Comparison of ENCODE assay signal across 9 cellular contexts in the genomic region with DNA sequence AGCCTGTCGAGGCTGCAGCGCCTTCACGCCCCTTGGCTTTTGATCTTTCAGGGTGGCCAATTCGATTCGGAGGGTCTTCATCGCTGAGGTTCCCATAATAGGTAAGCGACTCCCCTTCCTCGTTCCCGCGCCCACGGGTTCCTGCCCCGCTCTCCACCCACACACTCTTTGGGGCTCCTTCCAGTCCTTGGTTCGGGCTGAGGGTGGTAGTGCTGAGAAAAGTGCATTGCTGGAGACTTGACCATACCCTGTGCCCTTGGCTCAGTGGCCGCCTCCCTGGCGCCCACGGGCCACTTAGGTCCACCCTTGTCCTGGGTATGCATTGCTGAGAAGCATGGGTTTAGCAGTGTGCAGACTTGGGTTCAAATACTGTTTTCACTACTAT. TPM values are rescaled to one million over a fixed set of nuclear protein-coding genes. Genes with fewer than 3 reads are reported as not detected.
A peak's percentile ranks its signal among the peaks of the same experiment; 100 is the strongest.
DNase-seq lines count a peak whose midpoint lies in the region; ATAC-seq and TF ChIP-seq lines count a peak whose summit lies in the region.
"Had no signal": no experiment of that assay in that cellular context is flagged by ENCODE, and none has a peak within 500 bp of the region (broad histone marks: within the 10 kb centered on the region; RNA-seq: fewer than 3 reads in every experiment).

No MANE protein-coding gene starts in this region.

- H3K36me3 ChIP-seq in heart right ventricle: peaks cover 0 to 85% (median 61%) of the 10 kb centered on the region in 9 donors
- H3K36me3 ChIP-seq in skeletal muscle satellite cell (ENCODE audit: insufficient read depth, low read length): peaks cover 54% of the 10 kb centered on the region

- H3K9me3 ChIP-seq in heart right ventricle (no peaks in the 10 kb centered on the region), skeletal muscle satellite cell (replicated peaks; ENCODE audit: low read length) (no peaks in the 10 kb centered on the region)

- no peak for TF ChIP-seq CTCF in WI38 (IDR thresholded peaks at IDR 0.05; ENCODE audit: low read depth, low read length)
- no peak for TF ChIP-seq CTCF in heart right ventricle (IDR thresholded peaks at IDR 0.05)

- H3K9ac ChIP-seq in skeletal muscle satellite cell (ENCODE audit: low read depth, low read length): peak overlapping the region; percentile 91

- CTCF ChIA-PET in activated CD8-positive, alpha-beta memory T cell treated with anti-CD3 and anti-CD28 coated beads, Interleukin-2, amount 10 ng/mL, durations not matched to agents 7 days and 5 days (lab: Charles Lee): interaction anchor here (0.6 to 5.2 kb wide), 20 partner anchors 9 to 217 kb away, joined by 3 to 55 read pairs (median 5); partner anchors contain the start of genes ADGRG5, CCDC102A, CIAPIN1 and COQ9

- H3K4me1 ChIP-seq in heart right ventricle: peaks cover 7 to 29% (median 21%) of the 10 kb centered on the region in 9 donors
- H3K4me1 ChIP-seq in skeletal muscle satellite cell (ENCODE audit: control insufficient read depth, insufficient read depth, low read length): peaks cover 13% of the 10 kb centered on the region

- peak overlapping the region; percentile 90 for H3K4me3 ChIP-seq in WI38 (ENCODE audit: low read depth, low read length)
- peak overlapping the region; percentile 69 to 99 (median 88) for H3K4me3 ChIP-seq in heart right ventricle
- H3K4me3 ChIP-seq in skeletal muscle satellite cell (ENCODE audit: low read length): peak overlapping the region; percentile 95

- no peaks in the 10 kb centered on the region for H3K9me3 Mint-ChIP-seq in activated CD8-positive, alpha-beta memory T cell treated with anti-CD3 and anti-CD28 coated beads, Interleukin-2, amount 10 ng/mL, durations not matched to agents 7 days and 5 days (ENCODE audit: low read depth)

- H3K27ac ChIP-seq in heart right ventricle (peak overlapping the region; percentile 70 to 90 (median 87)), caudate nucleus (ENCODE audit: low read depth, low read length) (no peak overlapping the region)

- H3K4me3 Mint-ChIP-seq in activated CD8-positive, alpha-beta memory T cell treated with anti-CD3 and anti-CD28 coated beads, Interleukin-2, amount 10 ng/mL, durations not matched to agents 7 days and 5 days: peak overlapping the region; percentile 94

- no peaks in the 10 kb centered on the region for H3K27me3 ChIP-seq in heart right ventricle
- H3K27me3 ChIP-seq in skeletal muscle satellite cell (ENCODE audit: control insufficient read depth, insufficient read depth, low read length): no peaks in the 10 kb centered on the region

- H3K4me1 Mint-ChIP-seq in activated CD8-positive, alpha-beta memory T cell treated with anti-CD3 and anti-CD28 coated beads, Interleukin-2, amount 10 ng/mL, durations not matched to agents 7 days and 5 days: peaks cover 31% of the 10 kb centered on the region

- intact Hi-C loops in heart right ventricle (cut with DNase I): loop anchor here in 3 of 10 donors (5.0 to 10.0 kb wide), 2 partner anchors 52 to 54 kb away; no protein-coding TSS in a partner anchor

- peak; percentile 24 for ATAC-seq in activated CD8-positive, alpha-beta memory T cell treated with anti-CD3 and anti-CD28 coated beads, Interleukin-2, amount 10 ng/mL, durations not matched to agents 7 days and 5 days
- ATAC-seq in heart right ventricle: peak in 7 of 8 donors; percentile 19 to 73 (median 38)

- peaks cover 18% of the 10 kb centered on the region for H3K36me3 Mint-ChIP-seq in activated CD8-positive, alpha-beta memory T cell treated with anti-CD3 and anti-CD28 coated beads, Interleukin-2, amount 10 ng/mL, durations not matched to agents 7 days and 5 days

- no peak for DNase-seq in activated CD8-positive, alpha-beta memory T cell treated with anti-CD3 and anti-CD28 coated beads, Interleukin-2, amount 10 ng/mL, durations not matched to agents 7 days and 5 days
- DNase-seq in activated CD8-positive, alpha-beta memory T cell treated with anti-CD3 and anti-CD28 coated beads for 24 hours: no peak
- DNase-seq in heart right ventricle (no peak), occipital lobe (lab: John Stamatoyannopoulos, UW) (no peak), caudate nucleus (lab: John Stamatoyannopoulos, UW) (no peak), amniotic stem cell (lab: John Stamatoyannopoulos, UW) (no peak)

- H3K27me3 Mint-ChIP-seq in activated CD8-positive, alpha-beta memory T cell treated with anti-CD3 and anti-CD28 coated beads, Interleukin-2, amount 10 ng/mL, durations not matched to agents 7 days and 5 days: no peaks in the 10 kb centered on the region

- WGBS in heart right ventricle, 2 donors: 1 to 2% methylated on average over 15 to 16 of the region's 16 CpGs

- peak overlapping the region; percentile 85 for H3K4me2 ChIP-seq in skeletal muscle satellite cell (ENCODE audit: low read length)

- peak overlapping the region; percentile 98 for H3K27ac Mint-ChIP-seq in activated CD8-positive, alpha-beta memory T cell treated with anti-CD3 and anti-CD28 coated beads, Interleukin-2, amount 10 ng/mL, durations not matched to agents 7 days and 5 days

RNA-seq across cellular contexts. Expression of gene POLR2C, which starts 0.5 kb away (rescaled TPM):
- 10 to 100 TPM; 48.6 to 61.7 TPM for total RNA-seq in activated CD8-positive, alpha-beta memory T cell treated with anti-CD3 and anti-CD28 coated beads, Interleukin-2, amount 10 ng/mL, durations not matched to agents 7 days and 5 days
- total RNA-seq in heart right ventricle (10 to 100 TPM; 40.2 to 56.7 (median 47.2) TPM), occipital lobe (52.7 TPM)
- 10 to 100 TPM; 17.9 to 46.6 TPM for polyA plus RNA-seq in heart right ventricle
- total RNA-seq in skeletal muscle satellite cell (2012; rRNA removed): 88.5 and 114 TPM in 2 replicates

RNA-seq across cellular contexts. Expression of gene COQ9, which starts 15.7 kb away (rescaled TPM):
- 10 to 100 TPM; 36.8 to 43.1 TPM for total RNA-seq in activated CD8-positive, alpha-beta memory T cell treated with anti-CD3 and anti-CD28 coated beads, Interleukin-2, amount 10 ng/mL, durations not matched to agents 7 days and 5 days
- total RNA-seq in heart right ventricle (100 to 1,000 TPM; 135 to 230 (median 207) TPM), occipital lobe (20.9 TPM)
- polyA plus RNA-seq in heart right ventricle: 100 to 1,000 TPM; 162 to 475 TPM
- 48.7 and 49.7 TPM in 2 replicates for total RNA-seq in skeletal muscle satellite cell (2012; rRNA removed)

RNA-seq across cellular contexts. Expression of gene CIAPIN1, which starts 15.8 kb away (rescaled TPM):
- 10 to 100 TPM; 46.5 to 62.5 TPM for total RNA-seq in activated CD8-positive, alpha-beta memory T cell treated with anti-CD3 and anti-CD28 coated beads, Interleukin-2, amount 10 ng/mL, durations not matched to agents 7 days and 5 days
- total RNA-seq in heart right ventricle (10 to 100 TPM; 49.6 to 75.1 (median 61.0) TPM), occipital lobe (51.5 TPM)
- 10 to 100 TPM; 20.1 to 63.0 TPM for polyA plus RNA-seq in heart right ventricle
- 55.5 and 55.9 TPM in 2 replicates for total RNA-seq in skeletal muscle satellite cell (2012; rRNA removed)

RNA-seq across cellular contexts. Expression of gene DOK4, which starts 23.3 kb away (rescaled TPM):
- total RNA-seq in activated CD8-positive, alpha-beta memory T cell treated with anti-CD3 and anti-CD28 coated beads, Interleukin-2, amount 10 ng/mL, durations not matched to agents 7 days and 5 days: 1 to 10 TPM; 3.4 to 4.7 TPM
- 10 to 100 TPM in 2 of 10 donors, 1 to 10 TPM in 8; 3.6 to 10.7 (median 8.0) TPM for total RNA-seq in heart right ventricle
- polyA plus RNA-seq in heart right ventricle: 1 to 10 TPM; 5.9 to 9.1 TPM
- 27.5 and 28.9 TPM in 2 replicates for total RNA-seq in skeletal muscle satellite cell (2012; rRNA removed)
- 65.0 TPM for total RNA-seq in occipital lobe

RNA-seq across cellular contexts. Expression of gene CCL17, which starts 58.4 kb away (rescaled TPM):
- total RNA-seq in activated CD8-positive, alpha-beta memory T cell treated with anti-CD3 and anti-CD28 coated beads, Interleukin-2, amount 10 ng/mL, durations not matched to agents 7 days and 5 days: under 1 TPM in 1 of 2 experiments, not detected in 1; 0.59 TPM
- total RNA-seq in heart right ventricle (1 to 10 TPM in 1 of 10 donors, not detected in 9; 1.0 TPM), occipital lobe (not detected)
- polyA plus RNA-seq in heart right ventricle: under 1 TPM in 1 of 2 donors, not detected in 1; 0.35 TPM
- not detected in 2 replicates for total RNA-seq in skeletal muscle satellite cell (2012; rRNA removed)
- polyA plus RNA-seq: adipose tissue had no signal
